In the genomic region with DNA sequence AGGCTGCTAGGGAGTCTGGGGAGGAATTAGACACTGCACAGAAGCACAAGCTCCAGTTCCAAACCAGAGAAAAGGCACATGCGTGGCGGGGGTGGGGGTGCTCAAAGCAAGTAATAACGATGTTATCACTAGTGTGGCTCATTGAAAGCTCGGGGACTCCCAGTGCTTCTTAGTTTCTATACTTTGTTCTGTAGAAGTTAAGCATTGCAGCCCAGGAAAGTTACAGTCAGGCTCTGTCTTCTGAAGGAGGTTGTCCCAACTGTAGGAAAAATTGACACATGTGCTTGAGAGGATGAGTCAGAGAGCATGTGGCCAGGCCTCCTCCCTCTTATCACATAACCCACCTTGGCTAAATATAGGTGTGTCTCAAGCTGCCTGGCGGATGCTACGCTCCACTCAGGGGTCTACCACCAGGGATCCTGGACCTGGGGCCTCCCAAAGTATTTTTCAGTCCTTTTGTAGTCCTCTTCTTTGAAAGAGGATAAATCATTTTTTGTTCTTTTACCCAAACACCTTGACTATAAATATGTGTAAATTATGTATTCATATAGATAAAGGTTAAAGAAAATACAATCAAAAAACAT, we compare ENCODE assay signal across 8 cellular contexts. TPM values are rescaled to one million over a fixed set of nuclear protein-coding genes. Genes with fewer than 3 reads are reported as not detected.
DNase-seq lines count a peak whose midpoint lies in the region; ATAC-seq, FAIRE-seq and TF ChIP-seq lines count a peak whose summit lies in the region.

No MANE protein-coding gene starts in this region.

- H3K9me3 ChIP-seq in K562 (replicated peaks; ENCODE audit: control insufficient read depth, insufficient read depth, low read depth, low read length) (no peaks in the 10 kb centered on the region), mucosa of stomach (ENCODE audit: control insufficient read depth, low read length) (no peaks in the 10 kb centered on the region)

- DNase-seq in GM10248 (ENCODE audit: extremely low spot score) = peak; percentile 19
- peak; percentile 68 for DNase-seq in RCC 7860 (ENCODE audit: low spot score)
- DNase-seq in K562 (ENCODE audit: extremely low read depth in 1 of 4, low spot score in 3 of 4) = peak; percentile 96 to 99 (median 98)
- no peak for DNase-seq in NCI-H510A (lab: John Stamatoyannopoulos, UW)
- no peak for DNase-seq in mesothelial cell of epicardium (ENCODE audit: low spot score in 2 of 2, unreplicated experiment in 2 of 2)
- DNase-seq in glutamatergic neuron = no peak

- 0 out of 2 replicates have a peak overlapping the region, but pooled peaks have one; percentile 19 for H2AFZ ChIP-seq in K562 (ENCODE audit: low read depth, low read length)

- CTCF ChIA-PET in GM10248 (lab: Yijun Ruan, JAX) = interaction anchor here (1.1 to 1.2 kb wide), 3 partner anchors 10 to 66 kb away, joined by 3 read pairs; no protein-coding TSS in a partner anchor
- CTCF ChIA-PET in K562 (lab: Yijun Ruan, JAX; ENCODE audit: low intra/inter-chr PET ratio) = no interaction called here

- in situ Hi-C loops in K562 (cut with MboI) = no loop called here

- BruUV-seq in K562 (replicated peaks; lab: Mats Ljungman, UMichigan) = no TSS peak

- 0% methylated on average over 6 of the region's 6 CpGs for WGBS in K562 (ENCODE audit: insufficient coverage, low coverage, missing lambda C conversion rate)

- peak; percentile 16 to 41; a peak in 3 of 4 replicates for TF ChIP-seq RAD21 in K562 (CRISPR knock-in tag; conservative IDR thresholded peaks at IDR 0.05 in 1 of 2, IDR thresholded peaks at IDR 0.05 in 1 of 2)

- peak overlapping the region; percentile 94 for H3K27ac ChIP-seq in K562 (ENCODE audit: extremely low read depth, low read depth, low read length)

- TF ChIP-seq EP300 in K562 (IDR thresholded peaks at IDR 0.05; ENCODE audit: low read length) = peak; percentile 98

- TF ChIP-seq POLR2A in K562 (conservative IDR thresholded peaks at IDR 0.05) = peak; percentile 90

- peaks cover 97% of the 10 kb centered on the region for H3K79me2 ChIP-seq in K562 (ENCODE audit: control insufficient read depth, insufficient read depth, low read length)

- H3K4me3 ChIP-seq in K562 = peak overlapping the region; percentile 53
- no peak overlapping the region for H3K4me3 ChIP-seq in mucosa of stomach (ENCODE audit: low read length)

- H3K27me3 ChIP-seq in K562 (ENCODE audit: control insufficient read depth in 2 of 2, insufficient read depth in 2 of 2, low read length in 2 of 2) (no peaks in the 10 kb centered on the region), mucosa of stomach (ENCODE audit: control insufficient read depth, insufficient read depth, low read length) (no peaks in the 10 kb centered on the region)

- H3K4me1 Mint-ChIP-seq in mesothelial cell of epicardium (peaks cover 21% of the 10 kb centered on the region), glutamatergic neuron (ENCODE audit: low read depth, unreplicated experiment) (peaks cover 15% of the 10 kb centered on the region)

- POLR2A ChIA-PET in GM10248 (lab: Yijun Ruan, JAX) = no interaction called here
- POLR2A ChIA-PET in K562 (lab: Yijun Ruan, JAX) = interaction anchor here (0.6 to 5.9 kb wide), 15 partner anchors 10 to 927 kb away, joined by 3 to 35 read pairs (median 4); no protein-coding TSS in a partner anchor

- TF ChIP-seq CTCF in GM10248 (IDR thresholded peaks at IDR 0.05; ENCODE audit: control extremely low read depth, extremely low read depth, low read depth, missing control alignments) (no peak), K562 (IDR thresholded peaks at IDR 0.05 in 2 of 3, conservative IDR thresholded peaks at IDR 0.05 in 1 of 3; ENCODE audit: insufficient read depth in 2 of 3, low read depth in 1 of 3, low read length in 3 of 3) (no peak), mesothelial cell of epicardium (IDR thresholded peaks at IDR 0.05; ENCODE audit: unreplicated experiment) (no peak), glutamatergic neuron (IDR thresholded peaks at IDR 0.05; ENCODE audit: partially characterized antibody, unreplicated experiment) (no peak)

- H3K4me2 ChIP-seq in K562 (ENCODE audit: insufficient read depth, low read length) = peak overlapping the region; percentile 93

- intact Hi-C loops in K562 (cut with micrococcal nuclease) = loop anchor here (1.0 to 5.0 kb wide), 4 partner anchors 40 to 1899 kb away; no protein-coding TSS in a partner anchor

- H3K4me1 ChIP-seq in K562 (replicated peaks in 1 of 2; ENCODE audit: control insufficient read depth in 2 of 2, insufficient read depth in 2 of 2, low read length in 2 of 2) (peaks cover 7 to 37% of the 10 kb centered on the region in 2 experiments; a peak in 4 of 5 replicates), mucosa of stomach (ENCODE audit: control insufficient read depth, insufficient read depth, low read length) (peaks cover 33% of the 10 kb centered on the region)

- FAIRE-seq in RCC 7860 (lab: Jason Lieb, UNC) (no peak), K562 (lab: Jason Lieb, UNC) (peak; percentile 97)

- H3K4me3 Mint-ChIP-seq in mesothelial cell of epicardium (no peak overlapping the region), glutamatergic neuron (ENCODE audit: unreplicated experiment) (no peak overlapping the region)

- ATAC-seq in K562 (peak; percentile 64), HG03521 (IDR thresholded peaks at IDR 0.05; ENCODE audit: unreplicated experiment) (no peak)

- H3K9ac ChIP-seq in K562 (ENCODE audit: insufficient read depth in 1 of 2, low read depth in 2 of 2, low read length in 2 of 2) (peak overlapping the region; percentile 89 to 92), mucosa of stomach (ENCODE audit: low read length) (peak overlapping the region; percentile 83)

- H3K9me3 Mint-ChIP-seq in mesothelial cell of epicardium (no peaks in the 10 kb centered on the region), glutamatergic neuron (ENCODE audit: unreplicated experiment) (no peaks in the 10 kb centered on the region)

- H3K9me1 ChIP-seq in K562 (ENCODE audit: control insufficient read depth, insufficient read depth, low read length) = no peaks in the 10 kb centered on the region

- no peaks in the 10 kb centered on the region for H4K20me1 ChIP-seq in K562 (replicated peaks; ENCODE audit: control insufficient read depth, insufficient read depth, low read length)

- H3K36me3 Mint-ChIP-seq in mesothelial cell of epicardium = no peaks in the 10 kb centered on the region
- no peaks in the 10 kb centered on the region for H3K36me3 Mint-ChIP-seq in glutamatergic neuron (ENCODE audit: unreplicated experiment)

- H3K36me3 ChIP-seq in K562 (ENCODE audit: control insufficient read depth, insufficient read depth, low read length) (peaks cover 42% of the 10 kb centered on the region), mucosa of stomach (ENCODE audit: control insufficient read depth, insufficient read depth, low read length) (no peaks in the 10 kb centered on the region)

- H3K27ac Mint-ChIP-seq in mesothelial cell of epicardium = no peak overlapping the region
- H3K27ac Mint-ChIP-seq in glutamatergic neuron (ENCODE audit: unreplicated experiment) = no peak overlapping the region

- H3K27me3 Mint-ChIP-seq in mesothelial cell of epicardium (ENCODE audit: low read depth) (no peaks in the 10 kb centered on the region), glutamatergic neuron (ENCODE audit: unreplicated experiment) (no peaks in the 10 kb centered on the region)

TF ChIP-seq in K562, 482 proteins besides CTCF, POLR2A, EP300 and RAD21 (continues in another document):
- no peak for TF ChIP-seq HLTF (IDR thresholded peaks at IDR 0.05)
- TF ChIP-seq ZNF134 (CRISPR knock-in tag; conservative IDR thresholded peaks at IDR 0.05) = 0 out of 2 replicates have a peak, but pooled peaks have one; percentile 11
- TF ChIP-seq, protein P1, sequence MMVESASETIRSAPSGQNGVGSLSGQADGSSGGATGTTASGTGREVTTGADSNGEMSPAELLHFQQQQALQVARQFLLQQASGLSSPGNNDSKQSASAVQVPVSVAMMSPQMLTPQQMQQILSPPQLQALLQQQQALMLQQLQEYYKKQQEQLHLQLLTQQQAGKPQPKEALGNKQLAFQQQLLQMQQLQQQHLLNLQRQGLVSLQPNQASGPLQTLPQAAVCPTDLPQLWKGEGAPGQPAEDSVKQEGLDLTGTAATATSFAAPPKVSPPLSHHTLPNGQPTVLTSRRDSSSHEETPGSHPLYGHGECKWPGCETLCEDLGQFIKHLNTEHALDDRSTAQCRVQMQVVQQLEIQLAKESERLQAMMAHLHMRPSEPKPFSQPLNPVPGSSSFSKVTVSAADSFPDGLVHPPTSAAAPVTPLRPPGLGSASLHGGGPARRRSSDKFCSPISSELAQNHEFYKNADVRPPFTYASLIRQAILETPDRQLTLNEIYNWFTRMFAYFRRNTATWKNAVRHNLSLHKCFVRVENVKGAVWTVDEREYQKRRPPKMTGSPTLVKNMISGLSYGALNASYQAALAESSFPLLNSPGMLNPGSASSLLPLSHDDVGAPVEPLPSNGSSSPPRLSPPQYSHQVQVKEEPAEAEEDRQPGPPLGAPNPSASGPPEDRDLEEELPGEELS (CRISPR knock-in tag; IDR thresholded peaks at IDR 0.05; ENCODE audit: borderline replicate concordance) = no peak
- TF ChIP-seq NFXL1 (CRISPR knock-in tag; IDR thresholded peaks at IDR 0.05) = no peak
- TF ChIP-seq ZBTB7A (IDR thresholded peaks at IDR 0.05; ENCODE audit: borderline replicate concordance, control insufficient read depth, low read depth, low read length) = peak; percentile 91
- no peak for TF ChIP-seq TAF9B (IDR thresholded peaks at IDR 0.05; ENCODE audit: partially characterized antibody)

RNA-seq across cellular contexts. Expression of a gene that starts 3.8 kb away (rescaled TPM):
- total RNA-seq in K562 (2011; cell fraction: chromatin; rRNA removed; ENCODE audit: low replicate concordance) = 52.3 and 110 TPM in 2 replicates
- 48.4 and 54.3 TPM in 2 replicates for total RNA-seq in K562 (2011; cell fraction: nucleolus; rRNA removed)
- 70.4 and 94.5 TPM in 2 replicates for total RNA-seq in K562 (2011; cell fraction: nucleoplasm; rRNA removed)
- total RNA-seq in K562 (2014; rRNA removed) (40.3 and 43.5 TPM in 2 replicates), K562 (2014; rRNA removed; fragmentation: Illumina TruSeq; extraction: Trizol) (68.9 and 78.4 TPM in 2 replicates), K562 (2015; rRNA removed; fragmentation: Illumina TruSeq; extraction: Trizol) (69.6 and 73.0 TPM in 2 replicates), K562 (2021) (47.4 and 54.7 TPM in 2 replicates), mesothelial cell of epicardium (0.89 to 1.3 TPM (median 1.1 TPM) in 3 replicates), glutamatergic neuron (ENCODE audit: unreplicated experiment) (0.10 TPM)
- polyA plus RNA-seq in K562 (2011; rRNA removed) (49.8 and 58.3 TPM in 2 replicates), K562 (2014; fragmentation: Illumina TruSeq; extraction: Trizol) (56.3 and 62.6 TPM in 2 replicates), K562 (2014; fragmentation: Nextera tagmentation; extraction: Ambion mirVana) (10 to 100 TPM; 21.6 to 44.0 TPM), K562 (2014; rRNA removed) (39.3 and 45.2 TPM in 2 replicates)
- 11.2 and 20.2 TPM in 2 replicates for polyA plus RNA-seq in K562 (2011; cell fraction: cytosol; rRNA removed)
- 48.6 and 52.6 TPM in 2 replicates for polyA plus RNA-seq in K562 (2011; cell fraction: nucleus; rRNA removed)
- 26.9 and 40.5 TPM in 2 replicates for polyA plus RNA-seq in K562 (2012)
- 70.3 and 78.3 TPM in 2 replicates for polyA minus RNA-seq in K562 (2011; rRNA and poly(A)+ RNA removed)
- 25.0 and 30.6 TPM in 2 replicates for polyA minus RNA-seq in K562 (2011; cell fraction: cytosol; rRNA and poly(A)+ RNA removed)
- polyA minus RNA-seq in K562 (2011; cell fraction: nucleus; rRNA and poly(A)+ RNA removed) = 52.2 and 95.1 TPM in 2 replicates

Comparison
In these comparisons a context has a peak if more than half of its experiments do, and no peak if none do; other contexts are left out.
1. DNase-seq: peak in GM10248 (single experiment), RCC 7860 (single experiment) and K562 (4 of 4); none in NCI-H510A (single experiment), mesothelial cell of epicardium (0 of 2) and glutamatergic neuron (single experiment).
2. RNA of a gene that starts 3.8 kb away (total RNA-seq): 40.3 to 110 TPM in K562; 0.89 to 1.3 TPM in mesothelial cell of epicardium and 0.10 TPM in glutamatergic neuron (single experiment); every median in the first group is over 10 times any median in the second.